18 cellular contexts compared by ENCODE assay signal in genomic region chr5:126651013-126651577, GRCh38. TPM values are rescaled to one million over a fixed set of nuclear protein-coding genes. Genes with fewer than 3 reads are reported as not detected.
DNase-seq lines count a peak whose midpoint lies in the region; ATAC-seq and TF ChIP-seq lines count a peak whose summit lies in the region.
"Had no signal": no experiment of that assay in that cellular context is flagged by ENCODE, and none has a peak within 500 bp of the region (broad histone marks: within the 10 kb centered on the region; RNA-seq: fewer than 3 reads in every experiment).

No MANE protein-coding gene starts in this region.

- H3K4me3 ChIP-seq in suprapubic skin = no peak overlapping the region
- H3K4me3 ChIP-seq: PC-9 had no signal

- no peaks in the 10 kb centered on the region for H3K36me3 ChIP-seq in suprapubic skin

- ATAC-seq in GM18861 (IDR thresholded peaks at IDR 0.05; ENCODE audit: unreplicated experiment) = peak; percentile 55
- ATAC-seq in HG02642 (IDR thresholded peaks at IDR 0.05; ENCODE audit: poor library complexity, unreplicated experiment) = peak; percentile 37
- no peak for ATAC-seq in HG02798 (IDR thresholded peaks at IDR 0.05; ENCODE audit: poor library complexity, unreplicated experiment)

- peak overlapping the region; percentile 47 for H3K27ac ChIP-seq in suprapubic skin
- H3K27ac ChIP-seq: KMS-11, PC-9 had no signal

- TF ChIP-seq EP300 in suprapubic skin (IDR thresholded peaks at IDR 0.05) = no peak

- WGBS in suprapubic skin = 84% methylated on average over 1 of the region's 1 CpG

- DNase-seq in left kidney (ENCODE audit: low read depth, low spot score) (peak; percentile 8), suprapubic skin (ENCODE audit: low spot score in 2 of 2) (no peak), NK-92 (lab: John Stamatoyannopoulos, UW; ENCODE audit: unreplicated experiment) (no peak)
- DNase-seq in activated effector memory CD4-positive, alpha-beta T cell treated with anti-CD3 and anti-CD28 coated beads, Interleukin-2, amount 50 U/mL, for 16 hours = no peak
- DNase-seq: ACHN, AML-193, COR-L47, EL, H7, NCI-H1048, NCI-H1436 treated with DMSO at 0.1 percent for 48 hours, NCI-H2081, NCI-H748 treated with DMSO at 0.1 percent for 48 hours, PC-9 had no signal

- H3K9me3 ChIP-seq in suprapubic skin = no peaks in the 10 kb centered on the region

- TF ChIP-seq POLR2A in suprapubic skin (IDR thresholded peaks at IDR 0.05) = no peak

- no peak for TF ChIP-seq CTCF in suprapubic skin (IDR thresholded peaks at IDR 0.05)

- peaks cover 8% of the 10 kb centered on the region for H3K4me1 ChIP-seq in suprapubic skin

- no peaks in the 10 kb centered on the region for H3K27me3 ChIP-seq in suprapubic skin

RNA-seq across cellular contexts. Expression of gene PHAX, which starts 50.3 kb away (rescaled TPM):
- total RNA-seq in suprapubic skin = 10 to 100 TPM; 21.8 to 55.2 (median 30.2) TPM

RNA-seq across cellular contexts. Expression of gene ALDH7A1, which starts 56.1 kb away (rescaled TPM):
- 10 to 100 TPM; 28.5 to 71.2 (median 43.5) TPM for total RNA-seq in suprapubic skin
